In the genomic region with DNA sequence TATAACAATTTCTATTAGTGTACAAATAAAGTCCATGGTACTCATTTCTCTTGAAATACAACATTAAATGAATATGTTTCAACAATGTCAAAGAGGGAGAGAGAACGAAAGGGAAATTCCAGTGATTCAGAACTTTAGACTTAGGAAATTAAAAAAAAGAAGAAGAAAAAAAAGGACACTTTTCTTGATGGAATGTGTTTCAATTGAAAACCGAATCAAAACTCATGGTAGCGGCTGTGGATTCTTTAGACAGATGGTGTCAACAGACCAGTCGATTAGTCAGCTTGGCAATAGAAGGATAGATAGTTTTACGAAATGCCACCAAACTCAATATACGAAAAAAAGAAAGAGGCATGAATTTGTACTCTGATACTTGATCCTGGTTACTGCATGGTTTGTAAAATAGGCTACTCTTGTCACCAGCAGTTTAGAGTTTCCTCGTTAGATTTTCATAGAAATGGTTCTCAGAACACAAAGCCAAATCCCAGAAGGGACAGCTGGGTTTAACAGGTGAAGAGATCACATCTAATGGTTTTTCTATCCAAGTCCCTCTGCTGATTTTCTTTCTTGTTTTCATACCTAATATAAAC, we compare ENCODE assay signal across 14 cellular contexts.
A peak's percentile ranks its signal among the peaks of the same experiment; 100 is the strongest.
DNase-seq lines count a peak whose midpoint lies in the region; ATAC-seq, FAIRE-seq and TF ChIP-seq lines count a peak whose summit lies in the region.
"Had no signal": no experiment of that assay in that cellular context is flagged by ENCODE, and none has a peak within 500 bp of the region (broad histone marks: within the 10 kb centered on the region; RNA-seq: fewer than 3 reads in every experiment).

No MANE protein-coding gene starts in this region.

- no peak overlapping the region for H3K4me3 Mint-ChIP-seq in activated CD4-positive, alpha-beta T cell treated with anti-CD3 and anti-CD28 coated beads, Interleukin-2, amount 10 ng/mL, durations not matched to agents 7 days and 5 days
- H3K4me3 Mint-ChIP-seq: activated T-helper 17 cell treated with anti-CD3 and anti-CD28 coated beads, Interleukin-2, amount 50 U/mL, for 72 hours; naive B cell; T-cell had no signal

- TF ChIP-seq CTCF in fibroblast of mammary gland (conservative IDR thresholded peaks at IDR 0.05; ENCODE audit: control insufficient read depth, insufficient read depth, low read depth, low read length), result no peak

- H3K9me3 ChIP-seq in small intestine (ENCODE audit: control insufficient read depth, low read depth), result no peaks in the 10 kb centered on the region
- H3K9me3 ChIP-seq: tibial nerve had no signal

- H3K4me1 ChIP-seq in small intestine (ENCODE audit: control insufficient read depth in 2 of 2, insufficient read depth in 1 of 2, low read depth in 1 of 2, low read length in 1 of 2), result no peaks in the 10 kb centered on the region

- H3K36me3 ChIP-seq in small intestine (ENCODE audit: control insufficient read depth in 2 of 2, insufficient read depth in 2 of 2, low read length in 2 of 2), result no peaks in the 10 kb centered on the region
- H3K36me3 ChIP-seq: tibial nerve had no signal

- no peaks in the 10 kb centered on the region for H3K9me3 Mint-ChIP-seq in activated CD4-positive, alpha-beta T cell treated with anti-CD3 and anti-CD28 coated beads, Interleukin-2, amount 10 ng/mL, durations not matched to agents 7 days and 5 days
- H3K9me3 Mint-ChIP-seq: activated T-helper 17 cell treated with anti-CD3 and anti-CD28 coated beads, Interleukin-2, amount 50 U/mL, for 72 hours had no signal

- peak; percentile 15 for FAIRE-seq in small intestine (lab: Jason Lieb, UNC)

- H3K27ac ChIP-seq in small intestine (ENCODE audit: low read depth in 1 of 2, low read length in 1 of 2), result no peak overlapping the region
- H3K27ac ChIP-seq: tibial nerve had no signal

- CTCF ChIA-PET in activated CD4-positive, alpha-beta T cell treated with anti-CD3 and anti-CD28 coated beads, Interleukin-2, amount 10 ng/mL, durations not matched to agents 7 days and 5 days (lab: Charles Lee), result no interaction called here

- H3K27me3 ChIP-seq in small intestine (ENCODE audit: control insufficient read depth in 2 of 2, insufficient read depth in 2 of 2, low read length in 2 of 2), result no peaks in the 10 kb centered on the region
- H3K27me3 ChIP-seq: tibial nerve had no signal

- DNase-seq in GM03348 (ENCODE audit: low spot score) (peak; percentile 51), NCI-H524 treated with DMSO at 0.1 percent for 48 hours (lab: John Stamatoyannopoulos, UW) (peak; percentile 70), fibroblast of mammary gland (ENCODE audit: low read depth) (peak; percentile 64), small intestine (no peak), DMS153 treated with DMSO at 0.1 percent for 48 hours (lab: John Stamatoyannopoulos, UW; ENCODE audit: unreplicated experiment) (no peak)
- no peak for DNase-seq in activated CD4-positive, alpha-beta T cell treated with anti-CD3 and anti-CD28 coated beads, Interleukin-2, amount 10 ng/mL, durations not matched to agents 7 days and 5 days
- DNase-seq: activated CD4-positive, alpha-beta T cell treated with anti-CD3 and anti-CD28 coated beads for 48 hours; naive B cell; stimulated activated CD4-positive, alpha-beta T cell treated with anti-CD3 and anti-CD28 coated beads, Interleukin-12 subunit alpha, Interleukin-12 subunit beta, amount 100 ng/mL, for 4 hours; T-cell had no signal

- WGBS in small intestine, 3 donors, result 76 to 80% (median 80%) methylated on average over 7 of the region's 7 CpGs

- H3K4me3 ChIP-seq in fibroblast of mammary gland (ENCODE audit: control insufficient read depth, low read depth, low read length) (no peak overlapping the region), small intestine (ENCODE audit: low read depth in 1 of 2, low read length in 2 of 2) (no peak overlapping the region)
- H3K4me3 ChIP-seq: tibial nerve had no signal

- H3K27ac Mint-ChIP-seq in activated CD4-positive, alpha-beta T cell treated with anti-CD3 and anti-CD28 coated beads, Interleukin-2, amount 10 ng/mL, durations not matched to agents 7 days and 5 days, result no peak overlapping the region
- H3K27ac Mint-ChIP-seq: activated T-helper 17 cell treated with anti-CD3 and anti-CD28 coated beads, Interleukin-2, amount 50 U/mL, for 72 hours; naive B cell; T-cell had no signal

- no peaks in the 10 kb centered on the region for H3K36me3 Mint-ChIP-seq in activated CD4-positive, alpha-beta T cell treated with anti-CD3 and anti-CD28 coated beads, Interleukin-2, amount 10 ng/mL, durations not matched to agents 7 days and 5 days (ENCODE audit: low read depth)
- H3K36me3 Mint-ChIP-seq: naive B cell, T-cell had no signal

- ATAC-seq in GM21737 (IDR thresholded peaks at IDR 0.05; ENCODE audit: unreplicated experiment), result no peak
- ATAC-seq: activated T-helper 17 cell treated with anti-CD3 and anti-CD28 coated beads, Interleukin-2, amount 50 U/mL, for 72 hours; HCT116; T-cell had no signal

- no peaks in the 10 kb centered on the region for H3K4me1 Mint-ChIP-seq in activated CD4-positive, alpha-beta T cell treated with anti-CD3 and anti-CD28 coated beads, Interleukin-2, amount 10 ng/mL, durations not matched to agents 7 days and 5 days
- H3K4me1 Mint-ChIP-seq: activated T-helper 17 cell treated with anti-CD3 and anti-CD28 coated beads, Interleukin-2, amount 50 U/mL, for 72 hours; naive B cell; T-cell had no signal

- POLR2A ChIA-PET in activated CD4-positive, alpha-beta T cell treated with anti-CD3 and anti-CD28 coated beads, Interleukin-2, amount 10 ng/mL, durations not matched to agents 7 days and 5 days (lab: Charles Lee), result no interaction called here

- H3K27me3 Mint-ChIP-seq in activated CD4-positive, alpha-beta T cell treated with anti-CD3 and anti-CD28 coated beads, Interleukin-2, amount 10 ng/mL, durations not matched to agents 7 days and 5 days, result no peaks in the 10 kb centered on the region
- H3K27me3 Mint-ChIP-seq: activated T-helper 17 cell treated with anti-CD3 and anti-CD28 coated beads, Interleukin-2, amount 50 U/mL, for 72 hours; naive B cell; T-cell had no signal

Comparison
In these comparisons a context has a peak if more than half of its experiments do, and no peak if none do; other contexts are left out.
1. DNase-seq: peak in GM03348 (single experiment), NCI-H524 treated with DMSO at 0.1 percent for 48 hours (single experiment) and fibroblast of mammary gland (single experiment); none in small intestine (single experiment), DMS153 treated with DMSO at 0.1 percent for 48 hours (single experiment) and activated CD4-positive, alpha-beta T cell treated with anti-CD3 and anti-CD28 coated beads, Interleukin-2, amount 10 ng/mL, durations not matched to agents 7 days and 5 days (single experiment).